1 cellular context compared by ENCODE assay signal in the genomic region with DNA sequence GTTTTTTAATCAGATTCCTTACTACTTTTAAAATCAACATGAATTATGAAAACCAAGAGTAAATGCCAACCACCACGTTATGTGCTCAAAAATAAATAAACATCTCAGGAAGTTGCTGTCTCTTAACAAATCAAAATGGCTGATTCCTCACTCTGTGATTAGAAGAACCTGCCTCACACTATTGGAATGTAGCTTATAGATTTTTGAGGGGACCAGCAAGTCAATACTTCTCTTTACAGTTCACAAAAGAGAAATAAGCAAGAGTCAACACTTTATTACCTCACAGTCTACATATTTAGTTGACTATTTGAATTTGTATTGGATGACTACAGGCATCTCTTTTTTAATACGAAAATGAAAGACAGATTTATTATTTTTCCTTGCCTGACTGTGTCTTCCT.
TF ChIP-seq lines count a peak whose summit lies in the region.

No MANE protein-coding gene starts in this region.

TF ChIP-seq in WTC11, 78 proteins besides CTCF, POLR2A, EP300 and RAD21 (continued from another document):
- TF ChIP-seq, protein P1, sequence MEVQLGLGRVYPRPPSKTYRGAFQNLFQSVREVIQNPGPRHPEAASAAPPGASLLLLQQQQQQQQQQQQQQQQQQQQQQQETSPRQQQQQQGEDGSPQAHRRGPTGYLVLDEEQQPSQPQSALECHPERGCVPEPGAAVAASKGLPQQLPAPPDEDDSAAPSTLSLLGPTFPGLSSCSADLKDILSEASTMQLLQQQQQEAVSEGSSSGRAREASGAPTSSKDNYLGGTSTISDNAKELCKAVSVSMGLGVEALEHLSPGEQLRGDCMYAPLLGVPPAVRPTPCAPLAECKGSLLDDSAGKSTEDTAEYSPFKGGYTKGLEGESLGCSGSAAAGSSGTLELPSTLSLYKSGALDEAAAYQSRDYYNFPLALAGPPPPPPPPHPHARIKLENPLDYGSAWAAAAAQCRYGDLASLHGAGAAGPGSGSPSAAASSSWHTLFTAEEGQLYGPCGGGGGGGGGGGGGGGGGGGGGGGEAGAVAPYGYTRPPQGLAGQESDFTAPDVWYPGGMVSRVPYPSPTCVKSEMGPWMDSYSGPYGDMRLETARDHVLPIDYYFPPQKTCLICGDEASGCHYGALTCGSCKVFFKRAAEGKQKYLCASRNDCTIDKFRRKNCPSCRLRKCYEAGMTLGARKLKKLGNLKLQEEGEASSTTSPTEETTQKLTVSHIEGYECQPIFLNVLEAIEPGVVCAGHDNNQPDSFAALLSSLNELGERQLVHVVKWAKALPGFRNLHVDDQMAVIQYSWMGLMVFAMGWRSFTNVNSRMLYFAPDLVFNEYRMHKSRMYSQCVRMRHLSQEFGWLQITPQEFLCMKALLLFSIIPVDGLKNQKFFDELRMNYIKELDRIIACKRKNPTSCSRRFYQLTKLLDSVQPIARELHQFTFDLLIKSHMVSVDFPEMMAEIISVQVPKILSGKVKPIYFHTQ (CRISPR knock-in tag; IDR thresholded peaks at IDR 0.05): no peak
